ENCODE assay signal across 8 cellular contexts in the genomic region with DNA sequence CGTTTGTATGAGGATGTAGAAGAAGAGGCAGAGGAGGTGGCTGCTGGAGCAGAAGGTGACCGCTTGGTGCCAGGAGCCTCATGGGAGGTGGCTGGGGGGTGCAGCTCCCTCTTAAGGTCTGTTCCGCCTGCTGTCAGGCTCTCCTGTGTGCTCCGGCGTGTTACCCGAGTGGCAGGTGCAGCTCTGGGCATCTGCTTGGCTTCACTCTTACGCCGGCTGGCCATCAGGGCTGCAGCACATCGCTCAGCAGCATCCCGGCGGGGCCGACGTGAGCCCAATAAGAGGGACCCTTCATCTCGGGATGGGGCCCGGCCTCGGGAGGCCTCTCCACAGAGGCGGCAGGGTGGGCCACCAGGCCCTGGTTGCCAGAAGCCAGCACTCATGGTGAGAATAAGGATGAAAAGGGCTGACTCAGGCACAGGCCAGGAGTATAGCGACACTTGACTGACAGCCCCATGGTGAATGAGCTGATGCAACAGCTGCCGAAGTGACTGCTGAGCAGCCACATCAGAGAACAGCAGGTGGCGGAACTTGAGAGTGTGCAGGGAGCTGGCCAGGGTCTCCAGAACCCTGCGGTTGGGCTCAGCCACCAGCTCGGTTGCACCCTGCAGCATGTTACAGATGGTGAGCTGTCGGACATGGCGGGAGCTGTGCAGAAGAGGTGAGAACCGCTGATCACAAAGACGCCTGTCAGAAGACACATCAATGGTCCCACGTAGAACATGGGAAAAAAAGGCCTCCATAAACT. TPM values are rescaled to one million over a fixed set of nuclear protein-coding genes. Genes with fewer than 3 reads are reported as not detected.
A peak's percentile ranks its signal among the peaks of the same experiment; 100 is the strongest.
DNase-seq lines count a peak whose midpoint lies in the region; ATAC-seq, FAIRE-seq and TF ChIP-seq lines count a peak whose summit lies in the region.

No MANE protein-coding gene starts in this region.

- no peaks in the 10 kb centered on the region for H3K9me3 Mint-ChIP-seq in naive thymus-derived CD8-positive, alpha-beta T cell

- no peak for FAIRE-seq in GM12891 (lab: Jason Lieb, UNC)

- peaks cover 0 to 46% (median 2%) of the 10 kb centered on the region in 3 donors for H3K36me3 Mint-ChIP-seq in naive thymus-derived CD8-positive, alpha-beta T cell

- peak overlapping the region in 1 of 10 donors; percentile 11 for H3K4me3 Mint-ChIP-seq in naive thymus-derived CD8-positive, alpha-beta T cell

- intact Hi-C loops in left colon (cut with DNase I, micrococcal nuclease), result no loop called here

- POLR2A ChIA-PET in naive thymus-derived CD8-positive, alpha-beta T cell (lab: Charles Lee), result interaction anchor here (1.8 kb wide), 1 partner anchor 17 kb away, joined by 8 read pairs; the partner anchor contains the start of genes LRRC41 and UQCRH

- peaks cover 8 to 23% (median 18%) of the 10 kb centered on the region in 4 donors for H3K4me1 Mint-ChIP-seq in naive thymus-derived CD8-positive, alpha-beta T cell

- ATAC-seq in naive thymus-derived CD8-positive, alpha-beta T cell, result peak; percentile 84 to 85
- no peak for ATAC-seq in left colon

- H3K27me3 Mint-ChIP-seq in naive thymus-derived CD8-positive, alpha-beta T cell, result no peaks in the 10 kb centered on the region

- TF ChIP-seq POLR2A in GM12891 (IDR thresholded peaks at IDR 0.05; ENCODE audit: low read depth, low read length), result no peak

- peak overlapping the region in 8 of 10 donors; percentile 5 to 86 (median 49) for H3K27ac Mint-ChIP-seq in naive thymus-derived CD8-positive, alpha-beta T cell

- DNase-seq in DMS 273 treated with DMSO at 0.1 percent for 48 hours (lab: John Stamatoyannopoulos, UW) (peak; percentile 85), NCI-H2107 treated with DMSO at 0.1 percent for 48 hours (lab: John Stamatoyannopoulos, UW; ENCODE audit: unreplicated experiment) (peak; percentile 95), AG08396 (ENCODE audit: low spot score) (no peak), GM12891 (ENCODE audit: insufficient read length, low spot score) (no peak), left colon (no peak), AG20443 (ENCODE audit: low spot score) (no peak)
- DNase-seq in activated T-cell treated with anti-CD3 and anti-CD28 coated beads, Interleukin-2, amount 50 U/mL, for 1 hour, result peak; percentile 31
- DNase-seq in naive thymus-derived CD8-positive, alpha-beta T cell, result peak in 5 of 10 donors; percentile 6 to 25 (median 19)

TF ChIP-seq in GM12891, 5 proteins besides CTCF, POLR2A, EP300 and RAD21:
- no peak for TF ChIP-seq TAF1 (IDR thresholded peaks at IDR 0.05; ENCODE audit: low read depth, low read length)
- no peak for TF ChIP-seq SPI1 (IDR thresholded peaks at IDR 0.05; ENCODE audit: low read depth, low read length)
- no peak for TF ChIP-seq POU2F2 (IDR thresholded peaks at IDR 0.05; ENCODE audit: low read depth, low read length)
- no peak for TF ChIP-seq POLR2AphosphoS5 (IDR thresholded peaks at IDR 0.05; ENCODE audit: low read depth, low read length)
- TF ChIP-seq PAX5 (IDR thresholded peaks at IDR 0.05; ENCODE audit: insufficient read depth, low read length, severe bottlenecking), result no peak

RNA-seq across cellular contexts. Expression of gene LRRC41, which starts 17.5 kb away (rescaled TPM):
- total RNA-seq in naive thymus-derived CD8-positive, alpha-beta T cell, result 10 to 100 TPM; 38.6 to 40.2 TPM
- polyA plus RNA-seq in naive thymus-derived CD8-positive, alpha-beta T cell, result 10 to 100 TPM; 43.7 to 46.5 (median 44.6) TPM
- polyA plus RNA-seq in GM12891 (2012; ENCODE audit: low read depth, missing spikeins), result 30.5 TPM
- total RNA-seq in left colon, result 10 to 100 TPM; 46.3 to 53.6 TPM

RNA-seq across cellular contexts. Expression of gene UQCRH, which starts 17.6 kb away (rescaled TPM):
- 100 to 1,000 TPM; 130 to 148 TPM for total RNA-seq in naive thymus-derived CD8-positive, alpha-beta T cell
- 100 to 1,000 TPM; 293 to 371 (median 330) TPM for polyA plus RNA-seq in naive thymus-derived CD8-positive, alpha-beta T cell
- 648 TPM for polyA plus RNA-seq in GM12891 (2012; ENCODE audit: low read depth, missing spikeins)
- 100 to 1,000 TPM; 362 to 413 TPM for total RNA-seq in left colon

RNA-seq across cellular contexts. Expression of gene RAD54L, which starts 38.3 kb away (rescaled TPM):
- total RNA-seq in naive thymus-derived CD8-positive, alpha-beta T cell, result 1 to 10 TPM in 1 of 2 experiments, under 1 TPM in 1; 0.80 to 1.0 TPM
- under 1 TPM in 1 of 3 donors, not detected in 2; 0.27 TPM for polyA plus RNA-seq in naive thymus-derived CD8-positive, alpha-beta T cell
- 15.2 TPM for polyA plus RNA-seq in GM12891 (2012; ENCODE audit: low read depth, missing spikeins)
- 1 to 10 TPM; 2.8 to 7.4 TPM for total RNA-seq in left colon

RNA-seq across cellular contexts. Expression of gene NSUN4, which starts 54.7 kb away (rescaled TPM):
- total RNA-seq in naive thymus-derived CD8-positive, alpha-beta T cell, result 10 to 100 TPM; 21.7 to 29.7 TPM
- 10 to 100 TPM; 10.3 to 14.0 (median 12.3) TPM for polyA plus RNA-seq in naive thymus-derived CD8-positive, alpha-beta T cell
- 17.3 TPM for polyA plus RNA-seq in GM12891 (2012; ENCODE audit: low read depth, missing spikeins)
- 10 to 100 TPM; 16.8 to 22.1 TPM for total RNA-seq in left colon

Comparison
In these comparisons a context has a peak if more than half of its experiments do, and no peak if none do; other contexts are left out.
1. DNase-seq: peak in DMS 273 treated with DMSO at 0.1 percent for 48 hours (single experiment), NCI-H2107 treated with DMSO at 0.1 percent for 48 hours (single experiment) and activated T-cell treated with anti-CD3 and anti-CD28 coated beads, Interleukin-2, amount 50 U/mL, for 1 hour (single experiment); none in AG08396 (single experiment), GM12891 (single experiment), left colon (0 of 2) and AG20443 (single experiment).